8 cellular contexts compared by ENCODE assay signal in genomic region chrX:46572295-46572936, GRCh38. TPM values are rescaled to one million over a fixed set of nuclear protein-coding genes. Genes with fewer than 3 reads are reported as not detected.
DNase-seq lines count a peak whose midpoint lies in the region; ATAC-seq and TF ChIP-seq lines count a peak whose summit lies in the region.

No MANE protein-coding gene starts in this region.

- H3K36me3 Mint-ChIP-seq in endothelial cell (ENCODE audit: low read depth, unreplicated experiment) = peaks cover 4% of the 10 kb centered on the region
- no peaks in the 10 kb centered on the region for H3K36me3 Mint-ChIP-seq in chondrocyte (ENCODE audit: low read depth)
- H3K36me3 Mint-ChIP-seq in mesothelial cell of epicardium = no peaks in the 10 kb centered on the region

- H3K9ac ChIP-seq in GM23248 = peak overlapping the region; percentile 74; the same call in 1 of the 2 replicates

- H3K4me1 ChIP-seq in GM23248 (ENCODE audit: insufficient read depth) = peaks cover 7% of the 10 kb centered on the region
- no peaks in the 10 kb centered on the region for H3K4me1 ChIP-seq in vagina

- H3K9me3 Mint-ChIP-seq in endothelial cell (ENCODE audit: unreplicated experiment) (no peaks in the 10 kb centered on the region), chondrocyte (ENCODE audit: low read depth) (peaks cover 6% of the 10 kb centered on the region), mesothelial cell of epicardium (no peaks in the 10 kb centered on the region)

- peak; percentile 65 for ATAC-seq in GM18508 (IDR thresholded peaks at IDR 0.05; ENCODE audit: insufficient read depth, unreplicated experiment)

- H3K9me2 ChIP-seq in GM23248 (ENCODE audit: insufficient read depth) = no peaks in the 10 kb centered on the region

- TF ChIP-seq CTCF in endothelial cell (IDR thresholded peaks at IDR 0.05; ENCODE audit: unreplicated experiment) (no peak), chondrocyte (IDR thresholded peaks at IDR 0.05) (no peak), vagina (IDR thresholded peaks at IDR 0.05) (no peak), mesothelial cell of epicardium (IDR thresholded peaks at IDR 0.05; ENCODE audit: unreplicated experiment) (no peak)

- H3K79me2 ChIP-seq in GM23248 (ENCODE audit: insufficient read depth) = no peaks in the 10 kb centered on the region

- TF ChIP-seq POLR2A in vagina (IDR thresholded peaks at IDR 0.05) = no peak

- H3F3A ChIP-seq in GM23248 (ENCODE audit: insufficient read depth) = peaks cover 9% of the 10 kb centered on the region

- H3K4me3 ChIP-seq in GM23248 (no peak overlapping the region), vagina (no peak overlapping the region)

- peak overlapping the region; percentile 64 for H3K27ac Mint-ChIP-seq in endothelial cell (ENCODE audit: unreplicated experiment)
- no peak overlapping the region for H3K27ac Mint-ChIP-seq in chondrocyte (ENCODE audit: unreplicated experiment)
- no peak overlapping the region for H3K27ac Mint-ChIP-seq in mesothelial cell of epicardium

- 84 to 87% methylated on average over 5 of the region's 5 CpGs for WGBS in GM23248 (ENCODE audit: low coverage in 1 of 2, low lambda C conversion rate in 2 of 2, missing lambda C conversion rate in 2 of 2), 2 experiments

- H3K4me3 Mint-ChIP-seq in endothelial cell (ENCODE audit: unreplicated experiment) (peak overlapping the region; percentile 82), chondrocyte (ENCODE audit: unreplicated experiment) (no peak overlapping the region), mesothelial cell of epicardium (no peak overlapping the region)

- no peaks in the 10 kb centered on the region for H3K9me3 ChIP-seq in GM23248 (ENCODE audit: low read depth)
- no peaks in the 10 kb centered on the region for H3K9me3 ChIP-seq in vagina

- no peaks in the 10 kb centered on the region for H3K27me3 ChIP-seq in GM23248 (replicated peaks; ENCODE audit: insufficient read depth)
- no peaks in the 10 kb centered on the region for H3K27me3 ChIP-seq in vagina

- intact Hi-C loops in vagina (cut with DNase I) = no loop called here

- peak overlapping the region; percentile 66; the same call in 1 of the 2 replicates for H3K27ac ChIP-seq in GM23248
- H3K27ac ChIP-seq in vagina = no peak overlapping the region

- H2AFZ ChIP-seq in GM23248 = peak overlapping the region; percentile 89

- in situ Hi-C loops in GM23248 (cut with MboI) = loop anchor here (25.0 kb wide), 1 partner anchor 215 kb away; no protein-coding TSS in a partner anchor

- DNase-seq in GM23248 = peak; percentile 16
- DNase-seq in NCI-H69 (lab: John Stamatoyannopoulos, UW) = peak; percentile 7
- DNase-seq in endothelial cell (ENCODE audit: low spot score) = no peak
- no peak for DNase-seq in chondrocyte (ENCODE audit: low spot score)
- DNase-seq in vagina (ENCODE audit: extremely low spot score in 2 of 2) = no peak
- no peak for DNase-seq in mesothelial cell of epicardium (ENCODE audit: low spot score in 2 of 2, unreplicated experiment in 2 of 2)
- no peak for DNase-seq in GOT3 (lab: John Stamatoyannopoulos, UW)

- H3K27me3 Mint-ChIP-seq in endothelial cell (ENCODE audit: unreplicated experiment) (peaks cover 6% of the 10 kb centered on the region), chondrocyte (ENCODE audit: low read depth) (no peaks in the 10 kb centered on the region), mesothelial cell of epicardium (ENCODE audit: low read depth) (peaks cover 46% of the 10 kb centered on the region)

- peaks cover 25% of the 10 kb centered on the region for H3K4me1 Mint-ChIP-seq in endothelial cell (ENCODE audit: unreplicated experiment)
- peaks cover 25% of the 10 kb centered on the region for H3K4me1 Mint-ChIP-seq in chondrocyte (ENCODE audit: low read depth)
- H3K4me1 Mint-ChIP-seq in mesothelial cell of epicardium = peaks cover 6% of the 10 kb centered on the region

- H3K36me3 ChIP-seq in GM23248 (ENCODE audit: low read depth) (no peaks in the 10 kb centered on the region), vagina (no peaks in the 10 kb centered on the region)

- no peak overlapping the region for H3K4me2 ChIP-seq in GM23248 (ENCODE audit: unreplicated experiment)

- H4K20me1 ChIP-seq in GM23248 (ENCODE audit: insufficient read depth) = no peaks in the 10 kb centered on the region

RNA-seq across cellular contexts. Expression of gene CHST7, which starts 1.1 kb away (rescaled TPM):
- total RNA-seq in GM23248 (2014; rRNA removed; shearing (Covaris generic)) = 17.5 and 27.8 TPM in 2 replicates
- polyA plus RNA-seq in GM23248 (2016; fragmentation: Nextera tagmentation; extraction: Ambion mirVana) = 9.3 and 9.8 TPM in 2 replicates
- total RNA-seq in endothelial cell (ENCODE audit: unreplicated experiment) (54.6 TPM), chondrocyte (6.5 to 11.7 TPM (median 7.0 TPM) in 3 replicates), vagina (20.6 TPM), mesothelial cell of epicardium (0.40 to 0.54 TPM (median 0.53 TPM) in 3 replicates)

RNA-seq across cellular contexts. Expression of gene ZNF674, which starts 27.2 kb away (rescaled TPM):
- total RNA-seq in GM23248 (2014; rRNA removed; shearing (Covaris generic)) = 2.7 and 2.8 TPM in 2 replicates
- 1.3 and 2.0 TPM in 2 replicates for polyA plus RNA-seq in GM23248 (2016; fragmentation: Nextera tagmentation; extraction: Ambion mirVana)
- total RNA-seq in endothelial cell (ENCODE audit: unreplicated experiment) (7.3 TPM), chondrocyte (6.3 to 6.5 TPM (median 6.4 TPM) in 3 replicates), vagina (5.2 TPM), mesothelial cell of epicardium (4.5 to 6.4 TPM (median 5.7 TPM) in 3 replicates)

Comparison
In these comparisons a context has a peak if more than half of its experiments do, and no peak if none do; other contexts are left out.
1. DNase-seq: peak in GM23248 (single experiment) and NCI-H69 (single experiment); none in endothelial cell (single experiment), chondrocyte (single experiment), vagina (0 of 2), mesothelial cell of epicardium (0 of 2) and GOT3 (single experiment).